ENCODE assay signal across 1 cellular context in genomic region chr19:16366056-16366432, GRCh38.
TF ChIP-seq lines count a peak whose summit lies in the region.

No MANE protein-coding gene starts in this region.

TF ChIP-seq in GM12878, 131 proteins besides CTCF, POLR2A, EP300 and RAD21 (continued from another document):
- no peak for TF ChIP-seq ZBTB4 (CRISPR knock-in tag; IDR thresholded peaks at IDR 0.05)
- no peak for TF ChIP-seq BCL3 (IDR thresholded peaks at IDR 0.05; ENCODE audit: borderline replicate concordance, insufficient read depth, low read depth, low read length, poor library complexity, severe bottlenecking)
- no peak for TF ChIP-seq LARP7 (IDR thresholded peaks at IDR 0.05)
- no peak for TF ChIP-seq TBL1XR1 (IDR thresholded peaks at IDR 0.05; ENCODE audit: low read depth, low read length)
- TF ChIP-seq FOXM1 (IDR thresholded peaks at IDR 0.05; ENCODE audit: low read depth, low read length), result no peak
- no peak for TF ChIP-seq NFXL1 (IDR thresholded peaks at IDR 0.05; ENCODE audit: borderline replicate concordance)
- no peak for TF ChIP-seq EGR1 (IDR thresholded peaks at IDR 0.05; ENCODE audit: borderline replicate concordance in 1 of 2, low read depth in 2 of 2, low read length in 2 of 2)
- no peak for TF ChIP-seq FOXK2 (IDR thresholded peaks at IDR 0.05)
- no peak for TF ChIP-seq RELB (IDR thresholded peaks at IDR 0.05; ENCODE audit: low read depth)
- TF ChIP-seq SIX5 (IDR thresholded peaks at IDR 0.05; ENCODE audit: low read depth, low read length, severe bottlenecking), result no peak
- TF ChIP-seq PKNOX1 (IDR thresholded peaks at IDR 0.05), result no peak
- no peak for TF ChIP-seq NRF1 (conservative IDR thresholded peaks at IDR 0.05; ENCODE audit: low read depth, low read length)
- TF ChIP-seq CUX1 (IDR thresholded peaks at IDR 0.05; ENCODE audit: insufficient replicate concordance, low read depth, low read length), result no peak
- no peak for TF ChIP-seq JUND (IDR thresholded peaks at IDR 0.05; ENCODE audit: low read depth, low read length)
- TF ChIP-seq MTA3 (IDR thresholded peaks at IDR 0.05; ENCODE audit: borderline replicate concordance, low read length), result no peak
- TF ChIP-seq HCFC1 (IDR thresholded peaks at IDR 0.05; ENCODE audit: low read length), result no peak
- TF ChIP-seq MYC (IDR thresholded peaks at IDR 0.05; ENCODE audit: insufficient read depth, insufficient read length, insufficient replicate concordance, low read length, severe bottlenecking), result no peak
- TF ChIP-seq IKZF2 (IDR thresholded peaks at IDR 0.05), result no peak
- no peak for TF ChIP-seq RUNX3 (IDR thresholded peaks at IDR 0.05; ENCODE audit: low read length)
